9 cellular contexts compared by ENCODE assay signal in genomic region chr1:30907390-30907640, GRCh38. TPM values are rescaled to one million over a fixed set of nuclear protein-coding genes. Genes with fewer than 3 reads are reported as not detected.
A peak's percentile ranks its signal among the peaks of the same experiment; 100 is the strongest.
DNase-seq lines count a peak whose midpoint lies in the region; ATAC-seq, FAIRE-seq and TF ChIP-seq lines count a peak whose summit lies in the region.
"Had no signal": no experiment of that assay in that cellular context is flagged by ENCODE, and none has a peak within 500 bp of the region (broad histone marks: within the 10 kb centered on the region; RNA-seq: fewer than 3 reads in every experiment).

No MANE protein-coding gene starts in this region.

- no peak overlapping the region; the same call in 2 of the 3 replicates for H3K4me3 ChIP-seq in A549
- H3K4me3 ChIP-seq in NT2/D1 (ENCODE audit: insufficient read length, low read depth): peak overlapping the region; percentile 64

- H3K27ac ChIP-seq in A549: no peak overlapping the region

- no peak for TF ChIP-seq EP300 in A549 (IDR thresholded peaks at IDR 0.05)

- H3K4me3 Mint-ChIP-seq in effector memory CD8-positive, alpha-beta T cell: peak overlapping the region; percentile 67 to 76
- peak overlapping the region; percentile 67 for H3K4me3 Mint-ChIP-seq in natural killer cell treated with Interleukin-12 subunit alpha and Interleukin-12 subunit beta and Interleukin-15 and Interleukin-18, amount 100 ng/mL, for 72 hours

- TF ChIP-seq POLR2A in A549 (IDR thresholded peaks at IDR 0.05; ENCODE audit: low read length) (no peak), GM12891 (IDR thresholded peaks at IDR 0.05; ENCODE audit: low read depth, low read length) (no peak)

- TF ChIP-seq CTCF in A549 (IDR thresholded peaks at IDR 0.05): no peak

- no peak for DNase-seq in A549 (ENCODE audit: low read depth in 1 of 2, low spot score in 1 of 2)
- DNase-seq in NT2/D1 (ENCODE audit: low read depth, low spot score): no peak
- no peak for DNase-seq in effector memory CD8-positive, alpha-beta T cell
- DNase-seq in natural killer cell treated with Interleukin-12 subunit alpha and Interleukin-12 subunit beta and Interleukin-15 and Interleukin-18, amount 100 ng/mL, for 72 hours (ENCODE audit: low spot score): peak; percentile 34
- no peak for DNase-seq in amniotic stem cell (lab: John Stamatoyannopoulos, UW)
- DNase-seq in medulla oblongata (ENCODE audit: extremely low spot score): no peak
- DNase-seq in GM12891 (ENCODE audit: insufficient read length, low spot score): no peak
- DNase-seq: DMS79 had no signal

- peaks cover 15% of the 10 kb centered on the region in 2 donors for H3K4me1 Mint-ChIP-seq in effector memory CD8-positive, alpha-beta T cell (ENCODE audit: low read depth in 2 of 2)
- H3K4me1 Mint-ChIP-seq in natural killer cell treated with Interleukin-12 subunit alpha and Interleukin-12 subunit beta and Interleukin-15 and Interleukin-18, amount 100 ng/mL, for 72 hours (ENCODE audit: low read depth in 2 of 2): peaks cover 10 to 15% of the 10 kb centered on the region in 2 donors

- FAIRE-seq in A549 (lab: Jason Lieb, UNC) (no peak), GM12891 (lab: Jason Lieb, UNC) (no peak)

- peak overlapping the region; percentile 91; the same call in 2 of the 3 replicates for H3K4me2 ChIP-seq in A549

- no peaks in the 10 kb centered on the region for H3K9me3 Mint-ChIP-seq in effector memory CD8-positive, alpha-beta T cell
- H3K9me3 Mint-ChIP-seq in natural killer cell treated with Interleukin-12 subunit alpha and Interleukin-12 subunit beta and Interleukin-15 and Interleukin-18, amount 100 ng/mL, for 72 hours: no peaks in the 10 kb centered on the region

- H3K27ac Mint-ChIP-seq in effector memory CD8-positive, alpha-beta T cell: peak overlapping the region in 1 of 2 donors; percentile 31
- H3K27ac Mint-ChIP-seq in natural killer cell treated with Interleukin-12 subunit alpha and Interleukin-12 subunit beta and Interleukin-15 and Interleukin-18, amount 100 ng/mL, for 72 hours: no peak overlapping the region

- H3K4me1 ChIP-seq in A549 (peaks cover 26% of the 10 kb centered on the region), NT2/D1 (ENCODE audit: insufficient read depth, insufficient read length) (peaks cover 48% of the 10 kb centered on the region)

- POLR2A ChIA-PET in A549 (lab: Yijun Ruan, JAX): no interaction called here

- peaks cover 4% of the 10 kb centered on the region for H3K36me3 Mint-ChIP-seq in effector memory CD8-positive, alpha-beta T cell (ENCODE audit: insufficient read depth)
- H3K36me3 Mint-ChIP-seq in natural killer cell treated with Interleukin-12 subunit alpha and Interleukin-12 subunit beta and Interleukin-15 and Interleukin-18, amount 100 ng/mL, for 72 hours: no peaks in the 10 kb centered on the region

- no peaks in the 10 kb centered on the region for H3K9me3 ChIP-seq in A549
- H3K9me3 ChIP-seq in NT2/D1 (ENCODE audit: insufficient read depth, low read length): no peaks in the 10 kb centered on the region

- WGBS in A549 (ENCODE audit: missing lambda C conversion rate): 62% methylated on average over 4 of the region's 4 CpGs

- TF ChIP-seq RAD21 in A549 (conservative IDR thresholded peaks at IDR 0.05 in 1 of 2, IDR thresholded peaks at IDR 0.05 in 1 of 2): no peak

- H3K9ac ChIP-seq in NT2/D1 (ENCODE audit: insufficient read length, low read depth): peak overlapping the region; percentile 76

- no peak for ATAC-seq in A549
- no peak for ATAC-seq in effector memory CD8-positive, alpha-beta T cell (replicated peaks)
- ATAC-seq in natural killer cell treated with Interleukin-12 subunit alpha and Interleukin-12 subunit beta and Interleukin-15 and Interleukin-18, amount 100 ng/mL, for 72 hours: no peak
- ATAC-seq in GM18502 (IDR thresholded peaks at IDR 0.05; ENCODE audit: poor library complexity, unreplicated experiment): no peak

- H3K36me3 ChIP-seq in NT2/D1 (ENCODE audit: insufficient read depth, insufficient read length, low read length): no peaks in the 10 kb centered on the region

- H3K27me3 ChIP-seq in NT2/D1 (ENCODE audit: insufficient read depth, insufficient read length): peaks cover 16% of the 10 kb centered on the region

- CTCF ChIA-PET in A549 (lab: Yijun Ruan, JAX): interaction anchor here (1.1 to 5.8 kb wide), 3 partner anchors 11 to 188 kb away, joined by 3 to 83 read pairs (median 5); no protein-coding TSS in a partner anchor

- peaks cover 20 to 87% of the 10 kb centered on the region in 2 donors for H3K27me3 Mint-ChIP-seq in effector memory CD8-positive, alpha-beta T cell
- peaks cover 43 to 48% of the 10 kb centered on the region in 2 donors for H3K27me3 Mint-ChIP-seq in natural killer cell treated with Interleukin-12 subunit alpha and Interleukin-12 subunit beta and Interleukin-15 and Interleukin-18, amount 100 ng/mL, for 72 hours

TF ChIP-seq in A549, 52 proteins besides CTCF, POLR2A, EP300 and RAD21 (continues in another document):
- TF ChIP-seq FOSL2 (IDR thresholded peaks at IDR 0.05): no peak
- TF ChIP-seq FOSL2 (CRISPR knock-in tag; IDR thresholded peaks at IDR 0.05): no peak
- no peak for TF ChIP-seq ATOH8 (CRISPR knock-in tag; IDR thresholded peaks at IDR 0.05; ENCODE audit: low read depth)
- no peak for TF ChIP-seq CHD2 (IDR thresholded peaks at IDR 0.05; ENCODE audit: low read length, partially characterized antibody)
- TF ChIP-seq CBX2 (IDR thresholded peaks at IDR 0.05; ENCODE audit: borderline replicate concordance, low read depth): no peak
- no peak for TF ChIP-seq CHD4 (IDR thresholded peaks at IDR 0.05; ENCODE audit: borderline replicate concordance)
- TF ChIP-seq ELK1 (IDR thresholded peaks at IDR 0.05; ENCODE audit: low read depth, low read length): no peak
- no peak for TF ChIP-seq RNF2 (IDR thresholded peaks at IDR 0.05; ENCODE audit: borderline replicate concordance, low read depth)
- TF ChIP-seq HOXB5 (CRISPR knock-in tag; IDR thresholded peaks at IDR 0.05): no peak
- TF ChIP-seq ZNF302 (CRISPR knock-in tag; IDR thresholded peaks at IDR 0.05): no peak
- TF ChIP-seq FOXS1 (CRISPR knock-in tag; IDR thresholded peaks at IDR 0.05): no peak
- TF ChIP-seq MAFK (IDR thresholded peaks at IDR 0.05; ENCODE audit: partially characterized antibody): no peak

TF ChIP-seq in GM12891, 5 proteins besides CTCF, POLR2A, EP300 and RAD21:
- no peak for TF ChIP-seq TAF1 (IDR thresholded peaks at IDR 0.05; ENCODE audit: low read depth, low read length)
- no peak for TF ChIP-seq SPI1 (IDR thresholded peaks at IDR 0.05; ENCODE audit: low read depth, low read length)
TF ChIP-seq in GM12891: peak in this region for 0.

RNA-seq across cellular contexts. Expression of gene SDC3, which starts 1.2 kb away (rescaled TPM):
- polyA plus RNA-seq in A549 (2011; rRNA removed) (2.0 and 4.1 TPM in 2 replicates), A549 (2017; fragmentation: RNase III; extraction: RNeasy Plus Mini Kit Qiagen cat#74134 plus additional on column Dnase treatment) (8.4 to 10.0 TPM (median 8.9 TPM) in 3 replicates)
- polyA plus RNA-seq in A549 (2012; cell fraction: cytosol; rRNA removed): 1.9 and 3.6 TPM in 2 replicates
- 4.6 and 7.6 TPM in 2 replicates for polyA plus RNA-seq in A549 (2012; cell fraction: nucleus; rRNA removed)
- 4.4 and 4.6 TPM in 2 replicates for polyA minus RNA-seq in A549 (2011; rRNA and poly(A)+ RNA removed)
- under 1 TPM in 1 of 2 donors, not detected in 1; 0.11 TPM for total RNA-seq in natural killer cell treated with Interleukin-12 subunit alpha and Interleukin-12 subunit beta and Interleukin-15 and Interleukin-18, amount 100 ng/mL, for 72 hours
- polyA plus RNA-seq in GM12891 (2012; ENCODE audit: low read depth, missing spikeins): 0.06 TPM
